Comparison of ENCODE assay signal across 8 cellular contexts in the genomic region with DNA sequence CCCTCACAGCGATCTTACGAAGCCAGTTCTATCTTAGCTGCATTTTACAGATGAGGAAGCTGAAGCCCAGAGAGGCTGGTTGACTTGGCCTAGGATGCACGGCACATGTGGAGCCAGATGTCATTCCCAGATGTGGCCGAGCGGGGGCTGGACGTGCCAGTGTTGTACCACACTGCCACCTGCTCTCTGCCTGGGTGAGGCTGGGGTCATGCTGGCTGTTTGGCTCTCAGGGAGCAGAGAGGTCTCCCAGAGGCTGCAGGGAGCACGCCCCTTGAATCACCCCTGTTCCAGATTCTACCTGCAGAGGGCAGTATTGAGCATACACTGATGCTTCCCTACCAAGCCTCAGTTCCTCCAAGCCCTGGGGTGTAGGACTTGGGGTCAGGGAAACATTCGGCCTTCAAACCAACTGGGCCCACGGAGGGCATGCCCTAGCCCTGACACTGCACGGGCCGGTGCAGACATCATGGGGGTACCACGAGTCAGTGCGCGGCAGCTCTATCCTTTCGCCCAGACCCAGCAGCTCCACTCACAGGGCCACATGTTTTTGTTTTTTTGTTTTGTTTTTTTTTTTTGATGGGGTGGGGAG. TPM values are rescaled to one million over a fixed set of nuclear protein-coding genes. Genes with fewer than 3 reads are reported as not detected.
DNase-seq lines count a peak whose midpoint lies in the region; ATAC-seq and TF ChIP-seq lines count a peak whose summit lies in the region.

No MANE protein-coding gene starts in this region.

- ATAC-seq in HG02763 (IDR thresholded peaks at IDR 0.05; ENCODE audit: unreplicated experiment): no peak

- no peak overlapping the region for H2AK5ac ChIP-seq in neuronal stem cell (ENCODE audit: low read depth, low read length)

- H2AFZ ChIP-seq in OCI-LY3 (ENCODE audit: low read depth, low read length) (no peak overlapping the region), fibroblast of lung (ENCODE audit: low read length) (no peak overlapping the region), neuronal stem cell (ENCODE audit: low read length) (no peak overlapping the region)

- no peak overlapping the region for H2BK5ac ChIP-seq in neuronal stem cell (ENCODE audit: low read length)

- DNase-seq in AG04449 (ENCODE audit: low read depth, low spot score): no peak
- DNase-seq in GM19238 (ENCODE audit: insufficient read length, low spot score): peak; percentile 79
- peak; percentile 68 for DNase-seq in activated T-cell treated with anti-CD3 and anti-CD28 coated beads for 4 hours
- DNase-seq in fibroblast of lung (ENCODE audit: low read depth in 2 of 2): peak in 1 of 2 donors; percentile 64
- peak; percentile 67 for DNase-seq in neuronal stem cell (ENCODE audit: low spot score)
- DNase-seq in tibial artery: peak in 1 of 2 donors; percentile 51

- H3K4me2 ChIP-seq in OCI-LY3 (ENCODE audit: low read length) (no peak overlapping the region), fibroblast of lung (ENCODE audit: extremely low read depth, insufficient read depth, low read length) (no peak overlapping the region), neuronal stem cell (ENCODE audit: insufficient read depth, low read length, poor library complexity, severe bottlenecking) (no peak overlapping the region)

- no peak overlapping the region for H4K8ac ChIP-seq in neuronal stem cell (ENCODE audit: low read depth, low read length)

- peak overlapping the region; percentile 47 for H2BK12ac ChIP-seq in neuronal stem cell (ENCODE audit: low read length)

- peaks cover 5% of the 10 kb centered on the region for H3K79me1 ChIP-seq in neuronal stem cell (ENCODE audit: low read depth, low read length)

- H3K79me2 ChIP-seq in OCI-LY3 (ENCODE audit: low read length) (no peaks in the 10 kb centered on the region), fibroblast of lung (ENCODE audit: control insufficient read depth, insufficient read depth, low read length) (no peaks in the 10 kb centered on the region)

- no peak overlapping the region for H3K23ac ChIP-seq in neuronal stem cell (ENCODE audit: low read depth, low read length, poor library complexity)

- H3K4me1 ChIP-seq in OCI-LY3 (ENCODE audit: low read length) (no peaks in the 10 kb centered on the region), fibroblast of lung (ENCODE audit: control insufficient read depth, extremely low read depth, insufficient read depth, low read length) (peaks cover 2% of the 10 kb centered on the region), neuronal stem cell (ENCODE audit: control insufficient read depth in 2 of 2, insufficient read depth in 1 of 2, low read depth in 1 of 2, low read length in 2 of 2) (peaks cover 3 to 7% of the 10 kb centered on the region in 2 donors), tibial artery (peaks cover 0 to 21% (median 16%) of the 10 kb centered on the region in 4 donors)

- H3K36me3 ChIP-seq in OCI-LY3 (replicated peaks; ENCODE audit: low read depth, low read length) (no peaks in the 10 kb centered on the region), fibroblast of lung (ENCODE audit: control insufficient read depth, insufficient read depth, low read length) (no peaks in the 10 kb centered on the region), neuronal stem cell (replicated peaks in 1 of 2; ENCODE audit: control insufficient read depth in 2 of 2, insufficient read depth in 2 of 2, low read length in 2 of 2) (no peaks in the 10 kb centered on the region), tibial artery (no peaks in the 10 kb centered on the region)

- H3K9ac ChIP-seq in OCI-LY3 (ENCODE audit: low read length) (no peak overlapping the region), fibroblast of lung (ENCODE audit: insufficient read depth, low read length) (no peak overlapping the region), neuronal stem cell (ENCODE audit: low read depth, low read length, poor library complexity) (no peak overlapping the region)

- H3K9me3 ChIP-seq in OCI-LY3 (ENCODE audit: insufficient read depth, low read length) (no peaks in the 10 kb centered on the region), fibroblast of lung (ENCODE audit: control insufficient read depth, insufficient read depth, low read depth, low read length) (no peaks in the 10 kb centered on the region), neuronal stem cell (replicated peaks in 1 of 2; ENCODE audit: control insufficient read depth in 2 of 2, insufficient read depth in 1 of 2, low read depth in 1 of 2, low read length in 2 of 2) (peaks cover 0 to 2% of the 10 kb centered on the region in 2 donors), tibial artery (no peaks in the 10 kb centered on the region)

- intact Hi-C loops in tibial artery (cut with DNase I; ENCODE audit: low total_unique reads): loop anchor here (10.0 kb wide), 2 partner anchors 85 to 205 kb away; a partner anchor contains a TSS

- no peak overlapping the region for H4K91ac ChIP-seq in neuronal stem cell (ENCODE audit: low read depth, low read length, poor library complexity)

- H3K18ac ChIP-seq in neuronal stem cell (ENCODE audit: low read length): no peak overlapping the region

- no peak overlapping the region for H3K4ac ChIP-seq in neuronal stem cell (ENCODE audit: low read length)

- H4K20me1 ChIP-seq in OCI-LY3 (ENCODE audit: insufficient read depth, low read length) (no peaks in the 10 kb centered on the region), fibroblast of lung (ENCODE audit: control insufficient read depth, extremely low read depth, insufficient read depth, low read length) (peaks cover 2% of the 10 kb centered on the region)

- no peak overlapping the region for H3K14ac ChIP-seq in neuronal stem cell (ENCODE audit: low read length)

- no CpG with 5 or more reads among the region's 15 CpGs for WGBS in neuronal stem cell (ENCODE audit: extremely low coverage in 2 of 2, insufficient read length in 2 of 2, insufficient replicate concordance in 1 of 2), 2 donors

- H3K27ac ChIP-seq in OCI-LY3 (ENCODE audit: low read length) (no peak overlapping the region), fibroblast of lung (ENCODE audit: insufficient read depth, low read length) (no peak overlapping the region), neuronal stem cell (replicated peaks; ENCODE audit: low read length) (no peak overlapping the region), tibial artery (no peak overlapping the region)

- CTCF ChIA-PET in AG04449 (lab: Yijun Ruan, JAX): interaction anchor here (0.6 to 5.8 kb wide), 23 partner anchors 10 to 224 kb away, joined by 3 to 57 read pairs (median 4); no protein-coding TSS in a partner anchor

- no peak overlapping the region for H2BK15ac ChIP-seq in neuronal stem cell (ENCODE audit: low read length)

- TF ChIP-seq CTCF in AG04449 (IDR thresholded peaks at IDR 0.05; ENCODE audit: insufficient read depth, low read length, missing control alignments) (peak; percentile 73), OCI-LY3 (IDR thresholded peaks at IDR 0.05; ENCODE audit: low read depth, low read length) (peak; percentile 80), fibroblast of lung (conservative IDR thresholded peaks at IDR 0.05 in 1 of 2, IDR thresholded peaks at IDR 0.05 in 1 of 2; ENCODE audit: low read depth in 1 of 2, low read length in 2 of 2) (peak; percentile 63 to 85), tibial artery (IDR thresholded peaks at IDR 0.05) (peak; percentile 82 to 87)

- H2BK120ac ChIP-seq in neuronal stem cell (ENCODE audit: low read depth, low read length): no peak overlapping the region

- POLR2A ChIA-PET in AG04449 (lab: Yijun Ruan, JAX): no interaction called here

- H3K27me3 ChIP-seq in OCI-LY3 (ENCODE audit: low read depth, low read length) (no peaks in the 10 kb centered on the region), fibroblast of lung (ENCODE audit: control insufficient read depth, insufficient read depth, low read length) (peaks cover 2% of the 10 kb centered on the region), neuronal stem cell (ENCODE audit: control insufficient read depth in 3 of 3, insufficient read depth in 3 of 3, low read depth in 1 of 3, low read length in 3 of 3) (peaks cover 0 to 3% (median 0%) of the 10 kb centered on the region in 3 experiments), tibial artery (no peaks in the 10 kb centered on the region)

- H3K4me3 ChIP-seq in AG04449 (ENCODE audit: low read depth, low read length): no peak overlapping the region
- no peak overlapping the region for H3K4me3 ChIP-seq in OCI-LY3 (ENCODE audit: low read length)
- H3K4me3 ChIP-seq in fibroblast of lung (replicated peaks in 1 of 4; ENCODE audit: control extremely low read depth in 1 of 4, insufficient read depth in 1 of 4, low read depth in 3 of 4, low read length in 4 of 4): no peak overlapping the region
- H3K4me3 ChIP-seq in neuronal stem cell (ENCODE audit: low read length in 2 of 2): no peak overlapping the region
- no peak overlapping the region for H3K4me3 ChIP-seq in tibial artery

RNA-seq across cellular contexts. Expression of a gene that starts 3.8 kb away (rescaled TPM):
- 10.0 and 14.7 TPM in 2 replicates for total RNA-seq in fibroblast of lung
- 7.8 and 9.7 TPM in 2 replicates for polyA plus RNA-seq in fibroblast of lung
- 12.8 and 15.4 TPM in 2 replicates for polyA plus RNA-seq in fibroblast of lung (2012)
- polyA minus RNA-seq in fibroblast of lung (ENCODE audit: low replicate concordance): 18.9 and 24.1 TPM in 2 replicates
- polyA plus RNA-seq in neuronal stem cell (2013, experiment 1 of 2): 87.8 TPM
- polyA plus RNA-seq in neuronal stem cell (2013, experiment 2 of 2): 87.6 TPM
